In the genomic region with DNA sequence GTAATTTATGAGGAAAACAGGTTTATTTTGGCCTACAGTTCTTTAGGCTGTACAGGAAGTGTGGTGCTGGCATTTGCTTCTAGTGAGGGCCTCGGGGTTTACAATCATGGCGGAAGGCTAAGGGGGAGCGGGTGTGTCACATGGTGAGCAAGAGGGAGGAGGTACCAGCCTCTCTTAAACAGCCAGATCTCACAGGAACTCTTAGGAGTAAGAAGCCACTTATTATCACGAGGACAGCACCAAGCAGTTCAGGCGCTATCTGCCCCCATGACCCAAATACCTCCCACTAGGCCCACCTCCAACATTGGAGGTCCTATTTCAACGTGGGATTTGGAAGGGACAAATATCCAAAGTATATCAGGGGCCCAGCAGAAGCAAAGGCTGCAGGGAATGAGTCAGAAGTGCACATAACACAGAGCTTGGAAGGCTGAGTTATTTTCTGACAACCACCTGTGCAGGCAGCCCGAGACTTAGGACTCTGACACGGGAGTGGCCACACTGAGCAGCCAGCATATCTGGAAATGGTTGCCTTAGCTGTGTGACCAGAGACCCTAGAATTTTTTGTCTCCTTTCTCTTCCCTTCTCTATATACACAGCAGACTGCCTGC, we compare ENCODE assay signal across 22 cellular contexts.
DNase-seq lines count a peak whose midpoint lies in the region; ATAC-seq and TF ChIP-seq lines count a peak whose summit lies in the region.
"Had no signal": no experiment of that assay in that cellular context is flagged by ENCODE, and none has a peak within 500 bp of the region (broad histone marks: within the 10 kb centered on the region; RNA-seq: fewer than 3 reads in every experiment).

No MANE protein-coding gene starts in this region.

- no peaks in the 10 kb centered on the region for H3K9me3 Mint-ChIP-seq in GM23338
- H3K9me3 Mint-ChIP-seq: activated CD4-positive, alpha-beta memory T cell treated with anti-CD3 and anti-CD28 coated beads for 36 hours had no signal

- H3F3A ChIP-seq in GM23338 (replicated peaks; ENCODE audit: low read depth) = no peaks in the 10 kb centered on the region

- no peak overlapping the region for H2AFZ ChIP-seq in GM23338

- DNase-seq in GM23338 (ENCODE audit: low spot score) = no peak
- DNase-seq in caudate nucleus (lab: John Stamatoyannopoulos, UW) = no peak
- DNase-seq in kidney tubule cell (ENCODE audit: low spot score) = peak; percentile 50
- DNase-seq in psoas muscle = peak; percentile 23 to 68
- DNase-seq in GM13976 (ENCODE audit: low spot score) = no peak
- DNase-seq: activated CD4-positive, alpha-beta memory T cell treated with anti-CD3 and anti-CD28 coated beads for 36 hours; activated effector memory CD4-positive, alpha-beta T cell treated with anti-CD3 and anti-CD28 coated beads, Interleukin-2, amount 50 U/mL, for 16 hours; cortex of kidney; heart right ventricle; lower lobe of right lung; NCI-H69; nucleus accumbens; stimulated activated CD4-positive, alpha-beta T cell treated with anti-CD3 and anti-CD28 coated beads, Interleukin-15, amount 100 ng/mL, for 24 hours; stimulated activated CD8-positive, alpha-beta memory T cell treated with anti-CD3 and anti-CD28 coated beads, Interleukin-4, amount 100 ng/mL, for 48 hours; uterus had no signal

- H4K20me1 ChIP-seq in GM23338 (replicated peaks; ENCODE audit: insufficient read depth) = no peaks in the 10 kb centered on the region

- H3K4me3 Mint-ChIP-seq in GM23338 = no peak overlapping the region
- H3K4me3 Mint-ChIP-seq: activated CD4-positive, alpha-beta memory T cell treated with anti-CD3 and anti-CD28 coated beads for 36 hours had no signal

- no peak for ATAC-seq in GM23338
- ATAC-seq in psoas muscle = peak; percentile 91 to 93 (median 92)
- no peak for ATAC-seq in HG03354 (IDR thresholded peaks at IDR 0.05; ENCODE audit: poor library complexity, severe bottlenecking, unreplicated experiment)
- no peak for ATAC-seq in HG03175 (IDR thresholded peaks at IDR 0.05; ENCODE audit: unreplicated experiment)
- no peak for ATAC-seq in HG03045 (IDR thresholded peaks at IDR 0.05; ENCODE audit: unreplicated experiment)
- ATAC-seq: HepG2, lower lobe of right lung had no signal

- in situ Hi-C loops in GM13976 (cut with MboI; ENCODE audit: low sequenced_read_pairs, unreplicated experiment) = no loop called here

- H3K9me2 ChIP-seq in GM23338 (ENCODE audit: insufficient read depth) = no peaks in the 10 kb centered on the region

- H3K27ac Mint-ChIP-seq in GM23338 = peak overlapping the region; percentile 61; the same call in 1 of the 2 replicates
- H3K27ac Mint-ChIP-seq: activated CD4-positive, alpha-beta memory T cell treated with anti-CD3 and anti-CD28 coated beads for 36 hours had no signal

- H3K4me1 ChIP-seq in GM23338 (ENCODE audit: insufficient read depth) = peaks cover 16% of the 10 kb centered on the region; the same call in 1 of the 2 replicates
- H3K4me1 ChIP-seq in psoas muscle = peaks cover 57% of the 10 kb centered on the region
- H3K4me1 ChIP-seq: right atrium auricular region, uterus had no signal

- peaks cover 3% of the 10 kb centered on the region for H3K27me3 Mint-ChIP-seq in GM23338 (ENCODE audit: insufficient read depth, low read depth, poor library complexity)
- H3K27me3 Mint-ChIP-seq: activated CD4-positive, alpha-beta memory T cell treated with anti-CD3 and anti-CD28 coated beads for 36 hours had no signal

- intact Hi-C loops in psoas muscle (cut with DNase I) = loop anchor here in 1 of 2 donors (5.0 to 10.0 kb wide), 2 partner anchors 79 to 212 kb away; partner anchors contain the start of gene FMNL2

- no peak overlapping the region for H3K4me2 ChIP-seq in GM23338

- no peak overlapping the region for H3K4me3 ChIP-seq in GM23338
- H3K4me3 ChIP-seq in psoas muscle = peak overlapping the region; percentile 14
- H3K4me3 ChIP-seq: heart right ventricle, lower lobe of right lung, right atrium auricular region, uterus had no signal

- no peaks in the 10 kb centered on the region for H3K27me3 ChIP-seq in GM23338 (ENCODE audit: insufficient read depth)
- H3K27me3 ChIP-seq in psoas muscle (ENCODE audit: insufficient read depth in 3 of 3, low read length in 2 of 3) = no peaks in the 10 kb centered on the region
- H3K27me3 ChIP-seq: heart right ventricle, right atrium auricular region, uterus had no signal

- H3K27ac ChIP-seq in GM23338 (ENCODE audit: low read depth) = no peak overlapping the region
- H3K27ac ChIP-seq in caudate nucleus (ENCODE audit: low read depth, low read length) = peak overlapping the region; percentile 59
- peak overlapping the region; percentile 84 for H3K27ac ChIP-seq in psoas muscle
- H3K27ac ChIP-seq: C4-2B, HL-60, right atrium auricular region had no signal

- no peak for TF ChIP-seq CTCF in GM23338 (conservative IDR thresholded peaks at IDR 0.05; ENCODE audit: low read depth in 2 of 2)
- TF ChIP-seq CTCF in psoas muscle (IDR thresholded peaks at IDR 0.05) = no peak
- no peak for TF ChIP-seq CTCF in GM13976 (IDR thresholded peaks at IDR 0.05; ENCODE audit: borderline replicate concordance, control extremely low read depth, extremely low read depth, insufficient read depth, missing control alignments)

- peaks cover 32% of the 10 kb centered on the region; the same call in 2 of the 3 replicates for H3K4me1 Mint-ChIP-seq in GM23338

- H3K79me2 ChIP-seq in GM23338 (replicated peaks; ENCODE audit: insufficient read depth) = no peaks in the 10 kb centered on the region

- no peaks in the 10 kb centered on the region; the same call in 1 of the 3 replicates for H3K36me3 Mint-ChIP-seq in GM23338 (ENCODE audit: low read depth)
- H3K36me3 Mint-ChIP-seq: activated CD4-positive, alpha-beta memory T cell treated with anti-CD3 and anti-CD28 coated beads for 36 hours had no signal

- H3K36me3 ChIP-seq in GM23338 (ENCODE audit: insufficient read depth) (no peaks in the 10 kb centered on the region), psoas muscle (ENCODE audit: insufficient read depth in 1 of 2, low read depth in 1 of 2) (no peaks in the 10 kb centered on the region)
- H3K36me3 ChIP-seq: uterus had no signal

- H3K9me3 ChIP-seq in psoas muscle = no peaks in the 10 kb centered on the region
- H3K9me3 ChIP-seq: heart right ventricle, lower lobe of right lung, right atrium auricular region, uterus had no signal

- 38 to 44% (median 43%) methylated on average over 8 of the region's 8 CpGs for WGBS in psoas muscle, 3 donors

TF ChIP-seq in GM23338, 12 proteins besides CTCF, POLR2A, EP300 and RAD21 (continues in another document):
- TF ChIP-seq, protein P1, sequence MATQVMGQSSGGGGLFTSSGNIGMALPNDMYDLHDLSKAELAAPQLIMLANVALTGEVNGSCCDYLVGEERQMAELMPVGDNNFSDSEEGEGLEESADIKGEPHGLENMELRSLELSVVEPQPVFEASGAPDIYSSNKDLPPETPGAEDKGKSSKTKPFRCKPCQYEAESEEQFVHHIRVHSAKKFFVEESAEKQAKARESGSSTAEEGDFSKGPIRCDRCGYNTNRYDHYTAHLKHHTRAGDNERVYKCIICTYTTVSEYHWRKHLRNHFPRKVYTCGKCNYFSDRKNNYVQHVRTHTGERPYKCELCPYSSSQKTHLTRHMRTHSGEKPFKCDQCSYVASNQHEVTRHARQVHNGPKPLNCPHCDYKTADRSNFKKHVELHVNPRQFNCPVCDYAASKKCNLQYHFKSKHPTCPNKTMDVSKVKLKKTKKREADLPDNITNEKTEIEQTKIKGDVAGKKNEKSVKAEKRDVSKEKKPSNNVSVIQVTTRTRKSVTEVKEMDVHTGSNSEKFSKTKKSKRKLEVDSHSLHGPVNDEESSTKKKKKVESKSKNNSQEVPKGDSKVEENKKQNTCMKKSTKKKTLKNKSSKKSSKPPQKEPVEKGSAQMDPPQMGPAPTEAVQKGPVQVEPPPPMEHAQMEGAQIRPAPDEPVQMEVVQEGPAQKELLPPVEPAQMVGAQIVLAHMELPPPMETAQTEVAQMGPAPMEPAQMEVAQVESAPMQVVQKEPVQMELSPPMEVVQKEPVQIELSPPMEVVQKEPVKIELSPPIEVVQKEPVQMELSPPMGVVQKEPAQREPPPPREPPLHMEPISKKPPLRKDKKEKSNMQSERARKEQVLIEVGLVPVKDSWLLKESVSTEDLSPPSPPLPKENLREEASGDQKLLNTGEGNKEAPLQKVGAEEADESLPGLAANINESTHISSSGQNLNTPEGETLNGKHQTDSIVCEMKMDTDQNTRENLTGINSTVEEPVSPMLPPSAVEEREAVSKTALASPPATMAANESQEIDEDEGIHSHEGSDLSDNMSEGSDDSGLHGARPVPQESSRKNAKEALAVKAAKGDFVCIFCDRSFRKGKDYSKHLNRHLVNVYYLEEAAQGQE (IDR thresholded peaks at IDR 0.05; ENCODE audit: unreplicated experiment) = no peak
- no peak for TF ChIP-seq NANOG (IDR thresholded peaks at IDR 0.05; ENCODE audit: borderline replicate concordance)
- TF ChIP-seq CREB1 (CRISPR knock-in tag; IDR thresholded peaks at IDR 0.05; ENCODE audit: low read depth) = no peak
- no peak for TF ChIP-seq EZH2 (IDR thresholded peaks at IDR 0.05; ENCODE audit: low read depth, unreplicated experiment)
- no peak for TF ChIP-seq ETS1 (IDR thresholded peaks at IDR 0.05)
- TF ChIP-seq STAT1 (IDR thresholded peaks at IDR 0.05; ENCODE audit: unreplicated experiment) = no peak
- no peak for TF ChIP-seq POLR2AphosphoS5 (IDR thresholded peaks at IDR 0.05; ENCODE audit: low read depth)
- no peak for TF ChIP-seq ZNF331 (CRISPR knock-in tag; IDR thresholded peaks at IDR 0.05; ENCODE audit: low read depth)
- no peak for TF ChIP-seq ZNF114 (CRISPR knock-in tag; IDR thresholded peaks at IDR 0.05)

Comparison
In these comparisons a context has a peak if more than half of its experiments do, and no peak if none do; other contexts are left out.
1. ATAC-seq: peak in psoas muscle (4 of 4); none in GM23338 (single experiment), HG03354 (single experiment), HG03175 (single experiment) and HG03045 (single experiment).
2. DNase-seq: peak in kidney tubule cell (single experiment) and psoas muscle (2 of 2); none in GM23338 (single experiment), caudate nucleus (0 of 61) and GM13976 (single experiment).